17 cellular contexts compared by ENCODE assay signal in the genomic region with DNA sequence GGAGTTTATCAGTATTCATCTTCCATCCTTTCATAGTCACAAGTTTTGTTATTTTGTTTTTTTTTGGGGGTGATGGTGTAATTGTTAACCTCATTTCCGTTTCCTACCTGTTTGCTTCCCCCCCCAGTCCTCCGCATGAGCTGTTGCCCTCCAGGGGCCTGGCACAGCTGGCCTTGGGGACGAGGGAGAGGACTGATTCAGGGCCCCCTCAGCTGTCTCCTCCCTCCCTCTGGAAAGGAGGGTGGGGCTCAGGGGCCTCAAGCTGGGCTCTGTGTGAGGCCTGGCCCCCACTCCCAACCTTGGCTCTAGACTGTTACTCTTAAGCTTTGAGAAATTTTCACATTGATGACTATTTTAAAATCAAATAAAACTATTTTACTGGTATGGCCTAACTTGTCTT. TPM values are rescaled to one million over a fixed set of nuclear protein-coding genes. Genes with fewer than 3 reads are reported as not detected.
A peak's percentile ranks its signal among the peaks of the same experiment; 100 is the strongest.
DNase-seq lines count a peak whose midpoint lies in the region; ATAC-seq, FAIRE-seq and TF ChIP-seq lines count a peak whose summit lies in the region.
"Had no signal": no experiment of that assay in that cellular context is flagged by ENCODE, and none has a peak within 500 bp of the region (broad histone marks: within the 10 kb centered on the region; RNA-seq: fewer than 3 reads in every experiment).

No MANE protein-coding gene starts in this region.

- H3K27ac Mint-ChIP-seq in CD8-positive, alpha-beta memory T cell, result peak overlapping the region; percentile 5 to 95 (median 50)
- H3K27ac Mint-ChIP-seq in T-cell, result peak overlapping the region; percentile 11 to 46
- no peak overlapping the region for H3K27ac Mint-ChIP-seq in neural progenitor cell
- H3K27ac Mint-ChIP-seq: activated CD4-positive, alpha-beta memory T cell treated with anti-CD3 and anti-CD28 coated beads for 36 hours; activated T-helper 1 cell treated with anti-CD3 and anti-CD28 coated beads, Interleukin-12 subunit alpha, Interleukin-12 subunit beta, Interleukin-2, Interleukin-4 antibody, amounts not matched to agents 30 ng/mL and 10 ng/mL and 1 ng/mL, durations not matched to agents 14 hours and 24 hours and 36 hours; stimulated activated naive CD8-positive, alpha-beta T cell treated with anti-CD3 and anti-CD28 coated beads, Interleukin-15, Interleukin-2, amounts not matched to agents 100 ng/mL and 50 ng/mL, for 24 hours; type B pancreatic cell had no signal

- POLR2A ChIA-PET in CD8-positive, alpha-beta memory T cell (lab: Charles Lee), result interaction anchor here (0.7 to 1.5 kb wide), 4 partner anchors 11 to 277 kb away, joined by 3 to 4 read pairs (median 3); partner anchors contain the start of genes ABCC10, DNPH1, POLR1C and YIPF3
- POLR2A ChIA-PET in T-cell (lab: Charles Lee), result interaction anchor here in 1 of 2 donors (0.6 kb wide), 1 partner anchor 29 kb away, joined by 3 read pairs; the partner anchor contains the start of gene TJAP1

- H3K4me3 ChIP-seq in CD8-positive, alpha-beta memory T cell (ENCODE audit: low read length), result no peak overlapping the region
- H3K4me3 ChIP-seq in mesenchymal stem cell (ENCODE audit: insufficient read depth in 1 of 2, low read depth in 1 of 2, low read length in 2 of 2), result no peak overlapping the region
- H3K4me3 ChIP-seq in neural progenitor cell, result no peak overlapping the region
- H3K4me3 ChIP-seq: gastrocnemius medialis, pancreas, sigmoid colon had no signal

- no peaks in the 10 kb centered on the region for H3K9me3 ChIP-seq in CD8-positive, alpha-beta memory T cell (ENCODE audit: low read length)
- H3K9me3 ChIP-seq in mesenchymal stem cell (ENCODE audit: control insufficient read depth, low read length) (no peaks in the 10 kb centered on the region), neural progenitor cell (ENCODE audit: low read depth) (no peaks in the 10 kb centered on the region)
- H3K9me3 ChIP-seq: gastrocnemius medialis, pancreas, sigmoid colon had no signal

- peak overlapping the region in 1 of 7 donors; percentile 66 for H3K4me3 Mint-ChIP-seq in CD8-positive, alpha-beta memory T cell
- H3K4me3 Mint-ChIP-seq in T-cell, result no peak overlapping the region
- no peak overlapping the region for H3K4me3 Mint-ChIP-seq in neural progenitor cell
- H3K4me3 Mint-ChIP-seq: activated CD4-positive, alpha-beta memory T cell treated with anti-CD3 and anti-CD28 coated beads for 36 hours; activated T-helper 1 cell treated with anti-CD3 and anti-CD28 coated beads, Interleukin-12 subunit alpha, Interleukin-12 subunit beta, Interleukin-2, Interleukin-4 antibody, amounts not matched to agents 30 ng/mL and 10 ng/mL and 1 ng/mL, durations not matched to agents 14 hours and 24 hours and 36 hours; stimulated activated naive CD8-positive, alpha-beta T cell treated with anti-CD3 and anti-CD28 coated beads, Interleukin-15, Interleukin-2, amounts not matched to agents 100 ng/mL and 50 ng/mL, for 24 hours; type B pancreatic cell had no signal

- peaks cover 14% of the 10 kb centered on the region for H3K4me1 ChIP-seq in CD8-positive, alpha-beta memory T cell (ENCODE audit: insufficient read depth, low read length)
- H3K4me1 ChIP-seq in mesenchymal stem cell (ENCODE audit: control insufficient read depth, insufficient read depth, low read depth, low read length), result peaks cover 16% of the 10 kb centered on the region
- no peaks in the 10 kb centered on the region for H3K4me1 ChIP-seq in neural progenitor cell

- H3K79me1 ChIP-seq in mesenchymal stem cell (replicated peaks; ENCODE audit: low read length, poor library complexity, severe bottlenecking), result no peaks in the 10 kb centered on the region

- no peak overlapping the region for H2BK5ac ChIP-seq in mesenchymal stem cell (ENCODE audit: low read depth, low read length, poor library complexity, severe bottlenecking)

- H3K79me2 ChIP-seq in neural progenitor cell (ENCODE audit: low read depth), result no peaks in the 10 kb centered on the region

- H2AK5ac ChIP-seq in mesenchymal stem cell (ENCODE audit: low read length, severe bottlenecking), result no peak overlapping the region

- H2AFZ ChIP-seq in mesenchymal stem cell (ENCODE audit: low read depth, low read length) (no peak overlapping the region), neural progenitor cell (replicated peaks) (no peak overlapping the region)

- no peak overlapping the region for H3K18ac ChIP-seq in mesenchymal stem cell (ENCODE audit: low read depth in 1 of 2, low read length in 2 of 2)

- H3K27ac ChIP-seq in CD8-positive, alpha-beta memory T cell (ENCODE audit: low read depth, low read length), result no peak overlapping the region
- H3K27ac ChIP-seq in mesenchymal stem cell (ENCODE audit: low read length, poor library complexity, severe bottlenecking) (no peak overlapping the region), neural progenitor cell (no peak overlapping the region)
- H3K27ac ChIP-seq: gastrocnemius medialis, pancreas, WERI-Rb-1 had no signal

- peak overlapping the region; percentile 28 for H4K91ac ChIP-seq in mesenchymal stem cell (ENCODE audit: low read length)

- no peak overlapping the region for H3K23ac ChIP-seq in mesenchymal stem cell (ENCODE audit: low read length in 2 of 2)

- H3K4ac ChIP-seq in mesenchymal stem cell (ENCODE audit: low read depth in 1 of 2, low read length in 2 of 2), result no peak overlapping the region

- peaks cover 10% of the 10 kb centered on the region for H3K27me3 ChIP-seq in CD8-positive, alpha-beta memory T cell (ENCODE audit: insufficient read depth, low read length, poor library complexity, severe bottlenecking)
- H3K27me3 ChIP-seq in mesenchymal stem cell (ENCODE audit: control insufficient read depth in 1 of 2, insufficient read depth in 1 of 2, low read length in 2 of 2) (peaks cover 0 to 19% of the 10 kb centered on the region in 2 experiments), neural progenitor cell (peaks cover 36% of the 10 kb centered on the region)
- H3K27me3 ChIP-seq: pancreas had no signal

- FAIRE-seq in GM19239 (lab: Jason Lieb, UNC), result no peak
- FAIRE-seq: kidney, pancreas had no signal

- H3K36me3 Mint-ChIP-seq in CD8-positive, alpha-beta memory T cell, result peaks cover 4 to 53% (median 15%) of the 10 kb centered on the region in 3 donors
- H3K36me3 Mint-ChIP-seq in T-cell (peaks cover 29% of the 10 kb centered on the region), neural progenitor cell (peaks cover 27% of the 10 kb centered on the region)
- H3K36me3 Mint-ChIP-seq: type B pancreatic cell had no signal

- peak overlapping the region; percentile 63 for H3K9ac ChIP-seq in mesenchymal stem cell (ENCODE audit: low read length)
- H3K9ac ChIP-seq in neural progenitor cell, result no peak overlapping the region

- H2BK15ac ChIP-seq in mesenchymal stem cell (ENCODE audit: low read depth, poor library complexity, severe bottlenecking), result no peak overlapping the region

- no peaks in the 10 kb centered on the region for H3K9me3 Mint-ChIP-seq in CD8-positive, alpha-beta memory T cell
- no peaks in the 10 kb centered on the region for H3K9me3 Mint-ChIP-seq in T-cell
- H3K9me3 Mint-ChIP-seq in neural progenitor cell, result no peaks in the 10 kb centered on the region
- H3K9me3 Mint-ChIP-seq: activated CD4-positive, alpha-beta memory T cell treated with anti-CD3 and anti-CD28 coated beads for 36 hours; activated T-helper 1 cell treated with anti-CD3 and anti-CD28 coated beads, Interleukin-12 subunit alpha, Interleukin-12 subunit beta, Interleukin-2, Interleukin-4 antibody, amounts not matched to agents 30 ng/mL and 10 ng/mL and 1 ng/mL, durations not matched to agents 14 hours and 24 hours and 36 hours; naive B cell; stimulated activated naive CD8-positive, alpha-beta T cell treated with anti-CD3 and anti-CD28 coated beads, Interleukin-15, Interleukin-2, amounts not matched to agents 100 ng/mL and 50 ng/mL, for 24 hours; type B pancreatic cell had no signal

- H3K27me3 Mint-ChIP-seq in CD8-positive, alpha-beta memory T cell, result peaks cover 5 to 14% of the 10 kb centered on the region in 2 donors
- peaks cover 17 to 19% of the 10 kb centered on the region in 2 donors for H3K27me3 Mint-ChIP-seq in T-cell
- peaks cover 8% of the 10 kb centered on the region for H3K27me3 Mint-ChIP-seq in neural progenitor cell (ENCODE audit: insufficient read depth, low read depth)

- CTCF ChIA-PET in CD8-positive, alpha-beta memory T cell (lab: Charles Lee), result interaction anchor here (0.6 to 7.2 kb wide), 24 partner anchors 10 to 690 kb away, joined by 3 to 93 read pairs (median 4); partner anchors contain the start of genes CRIP3, DLK2, POLR1C and TJAP1
- CTCF ChIA-PET in T-cell (lab: Charles Lee), result interaction anchor here (0.6 to 2.6 kb wide), 18 partner anchors 10 to 332 kb away, joined by 3 to 10 read pairs (median 3); partner anchors contain the start of genes ABCC10 (in 1 of the 2), CRIP3 (in 1 of the 2), DLK2 (in 1 of the 2) and POLR1C (in 1 of the 2)

- DNase-seq in CD8-positive, alpha-beta memory T cell, result no peak
- DNase-seq in T-cell (no peak), mesenchymal stem cell (no peak), neural progenitor cell (ENCODE audit: low spot score) (no peak), GM19239 (ENCODE audit: insufficient read length, low spot score) (no peak)
- no peak for DNase-seq in activated CD4-positive, alpha-beta T cell treated with anti-CD3 and anti-CD28 coated beads, Interleukin-2, amount 50 U/mL, for 48 hours
- DNase-seq: kidney had no signal

- ATAC-seq in T-cell (replicated peaks in 1 of 4), result no peak

- H3F3A ChIP-seq in neural progenitor cell (ENCODE audit: low read depth), result peaks cover 21% of the 10 kb centered on the region

- no peak overlapping the region for H3K14ac ChIP-seq in mesenchymal stem cell (ENCODE audit: low read length in 2 of 2)

- no peak overlapping the region for H2BK120ac ChIP-seq in mesenchymal stem cell (ENCODE audit: low read depth, low read length)

- WGBS in mesenchymal stem cell, result 80% methylated on average over 3 of the region's 3 CpGs

- peaks cover 22% of the 10 kb centered on the region for H4K20me1 ChIP-seq in neural progenitor cell (ENCODE audit: low read depth)

- no peak overlapping the region for H4K8ac ChIP-seq in mesenchymal stem cell (ENCODE audit: low read length)

- H3K36me3 ChIP-seq in CD8-positive, alpha-beta memory T cell (ENCODE audit: insufficient read depth, low read length), result peaks cover 12% of the 10 kb centered on the region
- H3K36me3 ChIP-seq in mesenchymal stem cell (ENCODE audit: control insufficient read depth in 1 of 2, insufficient read depth in 2 of 2, low read depth in 1 of 2, low read length in 2 of 2) (peaks cover 50 to 51% of the 10 kb centered on the region in 2 experiments), neural progenitor cell (no peaks in the 10 kb centered on the region)

- peaks cover 14 to 30% (median 26%) of the 10 kb centered on the region in 3 donors for H3K4me1 Mint-ChIP-seq in CD8-positive, alpha-beta memory T cell
- peaks cover 8 to 18% (median 17%) of the 10 kb centered on the region in 3 donors for H3K4me1 Mint-ChIP-seq in T-cell
- H3K4me1 Mint-ChIP-seq in neural progenitor cell, result peaks cover 14% of the 10 kb centered on the region

- H2BK12ac ChIP-seq in mesenchymal stem cell (ENCODE audit: low read length in 2 of 2), result no peak overlapping the region

- no peak for TF ChIP-seq CTCF in neural progenitor cell (IDR thresholded peaks at IDR 0.05)

- H3K4me2 ChIP-seq in mesenchymal stem cell (ENCODE audit: low read length, poor library complexity, severe bottlenecking), result no peak overlapping the region
- H3K4me2 ChIP-seq in neural progenitor cell, result no peak overlapping the region

RNA-seq across cellular contexts. Expression of gene LRRC73, which starts 4.0 kb away (rescaled TPM):
- under 1 TPM; 0.11 to 0.13 TPM for total RNA-seq in CD8-positive, alpha-beta memory T cell
- polyA plus RNA-seq in CD8-positive, alpha-beta memory T cell, result not detected
- under 1 TPM in 3 of 5 donors, not detected in 2; 0.53 to 0.95 (median 0.76) TPM for total RNA-seq in T-cell
- 0.44 TPM for polyA plus RNA-seq in mesenchymal stem cell (2013, experiment 1 of 2)
- 0.52 TPM for polyA plus RNA-seq in mesenchymal stem cell (2013, experiment 2 of 2)
- total RNA-seq in neural progenitor cell (ENCODE audit: low replicate concordance), result 0.37 TPM in 1 of 2 replicates, not detected in the other
- total RNA-seq: Daoy, gastrocnemius medialis had no signal

RNA-seq across cellular contexts. Expression of gene YIPF3, which starts 10.6 kb away (rescaled TPM):
- 10 to 100 TPM; 48.9 to 49.1 TPM for total RNA-seq in CD8-positive, alpha-beta memory T cell
- polyA plus RNA-seq in CD8-positive, alpha-beta memory T cell, result 86.5 TPM
- total RNA-seq in T-cell, result 10 to 100 TPM; 43.7 to 85.0 (median 80.0) TPM
- 171 TPM for polyA plus RNA-seq in mesenchymal stem cell (2013, experiment 1 of 2)
- 170 TPM for polyA plus RNA-seq in mesenchymal stem cell (2013, experiment 2 of 2)
- 102 and 117 TPM in 2 replicates for total RNA-seq in neural progenitor cell (ENCODE audit: low replicate concordance)

RNA-seq across cellular contexts. Expression of gene POLR1C, which starts 10.7 kb away (rescaled TPM):
- total RNA-seq in CD8-positive, alpha-beta memory T cell, result 100 to 1,000 TPM; 122 to 124 TPM
- polyA plus RNA-seq in CD8-positive, alpha-beta memory T cell, result 19.6 TPM
- total RNA-seq in T-cell (10 to 100 TPM; 42.3 to 49.8 (median 46.1) TPM), neural progenitor cell (ENCODE audit: low replicate concordance) (23.2 and 24.4 TPM in 2 replicates)
- 17.0 TPM for polyA plus RNA-seq in mesenchymal stem cell (2013, experiment 1 of 2)
- polyA plus RNA-seq in mesenchymal stem cell (2013, experiment 2 of 2), result 17.3 TPM

RNA-seq across cellular contexts. Expression of gene TJAP1, which starts 28.8 kb away (rescaled TPM):
- total RNA-seq in CD8-positive, alpha-beta memory T cell, result 10 to 100 TPM; 48.8 to 49.1 TPM
- polyA plus RNA-seq in CD8-positive, alpha-beta memory T cell, result 11.8 TPM
- 10 to 100 TPM; 30.8 to 51.9 (median 50.6) TPM for total RNA-seq in T-cell
- polyA plus RNA-seq in mesenchymal stem cell (2013, experiment 1 of 2), result 18.3 TPM
- 18.3 TPM for polyA plus RNA-seq in mesenchymal stem cell (2013, experiment 2 of 2)
- total RNA-seq in neural progenitor cell (ENCODE audit: low replicate concordance), result 12.9 and 31.4 TPM in 2 replicates

RNA-seq across cellular contexts. Expression of gene DLK2, which starts 50.8 kb away (rescaled TPM):
- total RNA-seq in CD8-positive, alpha-beta memory T cell, result 1 to 10 TPM; 1.9 TPM
- polyA plus RNA-seq in CD8-positive, alpha-beta memory T cell, result 1.4 TPM
- total RNA-seq in T-cell (1 to 10 TPM in 4 of 5 donors, under 1 TPM in 1; 0.47 to 2.1 (median 1.4) TPM), neural progenitor cell (ENCODE audit: low replicate concordance) (1.1 TPM in 1 of 2 replicates, not detected in the other)
- 0.52 TPM for polyA plus RNA-seq in mesenchymal stem cell (2013, experiment 1 of 2)
- 0.62 TPM for polyA plus RNA-seq in mesenchymal stem cell (2013, experiment 2 of 2)
- total RNA-seq: sigmoid colon had no signal
